8 cellular contexts compared by ENCODE assay signal in genomic region chrX:139931646-139932076, GRCh38. TPM values are rescaled to one million over a fixed set of nuclear protein-coding genes. Genes with fewer than 3 reads are reported as not detected.
A peak's percentile ranks its signal among the peaks of the same experiment; 100 is the strongest.
DNase-seq lines count a peak whose midpoint lies in the region; ATAC-seq and TF ChIP-seq lines count a peak whose summit lies in the region.

No MANE protein-coding gene starts in this region.

- intact Hi-C loops in A673 (cut with micrococcal nuclease; ENCODE audit: unreplicated experiment) (loop anchor here (5.0 kb wide), 1 partner anchor 99 kb away; no protein-coding TSS in a partner anchor), mammary epithelial cell (cut with micrococcal nuclease) (loop anchor here (2.0 to 10.0 kb wide), 4 partner anchors 35 to 369 kb away; no protein-coding TSS in a partner anchor)

- POLR2A ChIA-PET in A673 (lab: Charles Lee; ENCODE audit: low non-redundant PET), result no interaction called here

- no peaks in the 10 kb centered on the region for H4K20me1 ChIP-seq in mammary epithelial cell (ENCODE audit: insufficient read depth, low read length)

- no peaks in the 10 kb centered on the region for H3K36me3 ChIP-seq in A673 (ENCODE audit: insufficient read depth, low read length, poor library complexity, severe bottlenecking)
- H3K36me3 ChIP-seq in HUES48 (ENCODE audit: control insufficient read depth, insufficient read depth, low read length), result 0 out of 2 replicates have a peak, but pooled peaks cover 3% of the 10 kb centered on the region
- no peaks in the 10 kb centered on the region for H3K36me3 ChIP-seq in mammary epithelial cell (ENCODE audit: insufficient read depth, low read length)
- H3K36me3 ChIP-seq in mucosa of rectum (ENCODE audit: control insufficient read depth in 2 of 2, insufficient read depth in 2 of 2, low read length in 2 of 2), result no peaks in the 10 kb centered on the region

- dilution Hi-C loops in mammary epithelial cell (cut with HindIII; ENCODE audit: low sequenced_read_pairs), result no loop called here

- H3K27me3 ChIP-seq in A673 (replicated peaks; ENCODE audit: insufficient read depth, low read depth, low read length, poor library complexity), result no peaks in the 10 kb centered on the region
- 0 out of 2 replicates have a peak, but pooled peaks cover 3% of the 10 kb centered on the region for H3K27me3 ChIP-seq in HUES48 (ENCODE audit: control insufficient read depth, insufficient read depth, low read length)
- no peaks in the 10 kb centered on the region for H3K27me3 ChIP-seq in mammary epithelial cell (ENCODE audit: insufficient read depth, low read length)
- H3K27me3 ChIP-seq in mucosa of rectum (ENCODE audit: control insufficient read depth in 2 of 2, insufficient read depth in 2 of 2, low read length in 2 of 2), result no peaks in the 10 kb centered on the region

- peaks cover 12% of the 10 kb centered on the region for H3K4me1 ChIP-seq in A673 (ENCODE audit: insufficient read depth, low read length, poor library complexity, severe bottlenecking)
- H3K4me1 ChIP-seq in HUES48 (ENCODE audit: control insufficient read depth, insufficient read depth, low read length), result peaks cover 39% of the 10 kb centered on the region
- H3K4me1 ChIP-seq in mammary epithelial cell (ENCODE audit: insufficient read depth, low read length), result no peaks in the 10 kb centered on the region
- peaks cover 0 to 3% of the 10 kb centered on the region in 2 donors for H3K4me1 ChIP-seq in mucosa of rectum (ENCODE audit: control insufficient read depth in 2 of 2, insufficient read depth in 2 of 2, low read length in 2 of 2)

- in situ Hi-C loops in mammary epithelial cell (cut with MboI; ENCODE audit: low sequenced_read_pairs in 2 of 2), result loop anchor here in 1 of 2 donors (25.0 kb wide), 1 partner anchor 1169 kb away; no protein-coding TSS in a partner anchor

- CTCF ChIA-PET in A673 (lab: Charles Lee), result no interaction called here
- CTCF ChIA-PET in mammary epithelial cell (lab: Charles Lee; ENCODE audit: low non-redundant PET), result no interaction called here

- H3K4me3 ChIP-seq in A673 (ENCODE audit: low read depth, low read length, poor library complexity, severe bottlenecking), result peak overlapping the region; percentile 79
- peak overlapping the region; percentile 90 for H3K4me3 ChIP-seq in HUES48 (ENCODE audit: low read depth, low read length)
- H3K4me3 ChIP-seq in mammary epithelial cell (replicated peaks in 1 of 3; ENCODE audit: insufficient read depth in 1 of 3, low read depth in 2 of 3, low read length in 3 of 3), result peak overlapping the region; percentile 44 to 73 (median 57)
- peak overlapping the region; percentile 67 to 78 for H3K4me3 ChIP-seq in mucosa of rectum (ENCODE audit: low read length in 2 of 2)

- H3K9me3 ChIP-seq in A673 (ENCODE audit: low read depth, low read length, poor library complexity, severe bottlenecking) (no peaks in the 10 kb centered on the region), HUES48 (ENCODE audit: control insufficient read depth, insufficient read depth, low read length) (no peaks in the 10 kb centered on the region), mammary epithelial cell (replicated peaks; ENCODE audit: insufficient read depth, low read length) (no peaks in the 10 kb centered on the region), mucosa of rectum (ENCODE audit: control insufficient read depth in 2 of 2, low read length in 2 of 2) (no peaks in the 10 kb centered on the region)

- no peak for ATAC-seq in HG03460 (IDR thresholded peaks at IDR 0.05; ENCODE audit: unreplicated experiment)

- DNase-seq in A673 (ENCODE audit: low spot score) (no peak), mammary epithelial cell (no peak), inferior parietal cortex (ENCODE audit: extremely low spot score) (no peak), NCI-H69 (lab: John Stamatoyannopoulos, UW) (no peak), islet precursor cell (no peak)

- H3K27ac ChIP-seq in A673 (ENCODE audit: low read depth, low read length, poor library complexity, severe bottlenecking) (peak overlapping the region; percentile 91), HUES48 (ENCODE audit: low read depth, low read length) (no peak overlapping the region), mammary epithelial cell (ENCODE audit: insufficient read depth, low read depth, low read length) (peak overlapping the region; percentile 44), mucosa of rectum (ENCODE audit: low read depth in 2 of 2, low read length in 2 of 2) (peak overlapping the region; percentile 51 to 96)

- BruUV-seq in A673 (replicated peaks; lab: Mats Ljungman, UMichigan) (no TSS peak), mammary epithelial cell (replicated peaks; lab: Mats Ljungman, UMichigan) (no TSS peak)

- TF ChIP-seq CTCF in A673 (conservative IDR thresholded peaks at IDR 0.05; ENCODE audit: low read depth, low read length), result no peak
- no peak for TF ChIP-seq CTCF in mammary epithelial cell (conservative IDR thresholded peaks at IDR 0.05 in 1 of 2, IDR thresholded peaks at IDR 0.05 in 1 of 2; ENCODE audit: extremely low read depth in 1 of 2, insufficient read depth in 1 of 2, low read depth in 1 of 2, low read length in 2 of 2)

- peak overlapping the region; percentile 86 for H2AFZ ChIP-seq in mammary epithelial cell (ENCODE audit: low read depth, low read length)

- peak overlapping the region; percentile 78 for H3K9ac ChIP-seq in HUES48 (ENCODE audit: low read depth, low read length)
- H3K9ac ChIP-seq in mammary epithelial cell (ENCODE audit: insufficient read depth, low read length), result peak overlapping the region; percentile 48
- H3K9ac ChIP-seq in mucosa of rectum (ENCODE audit: low read depth in 1 of 2, low read length in 2 of 2), result peak overlapping the region; percentile 56 to 62

- WGBS in mammary epithelial cell (ENCODE audit: low coverage, missing lambda C conversion rate), result 22% methylated on average over 4 of the region's 33 CpGs

- H3K4me2 ChIP-seq in mammary epithelial cell (ENCODE audit: insufficient read depth, low read depth, low read length), result peak overlapping the region; percentile 73

- peaks cover 41% of the 10 kb centered on the region for H3K79me2 ChIP-seq in mammary epithelial cell (ENCODE audit: insufficient read depth, low read length)

RNA-seq across cellular contexts. Expression of gene ATP11C, which starts 1.2 kb away (rescaled TPM):
- total RNA-seq in A673 (2021) (88.5 and 93.1 TPM in 2 replicates), mammary epithelial cell (10 to 100 TPM; 10.8 to 25.0 TPM)
- polyA plus RNA-seq in mammary epithelial cell, result 6.7 TPM
- 10.8 TPM for polyA minus RNA-seq in mammary epithelial cell

RNA-seq across cellular contexts. Expression of gene CXorf66, which starts 33.7 kb away (rescaled TPM):
- total RNA-seq in A673 (2021) (not detected in 2 replicates), mammary epithelial cell (not detected)
- not detected for polyA plus RNA-seq in mammary epithelial cell
- polyA minus RNA-seq in mammary epithelial cell, result not detected
